1 cellular context compared by ENCODE assay signal in genomic region chr11:122439911-122440782, GRCh38.
A peak's percentile ranks its signal among the peaks of the same experiment; 100 is the strongest.
TF ChIP-seq lines count a peak whose summit lies in the region.

No MANE protein-coding gene starts in this region.

TF ChIP-seq in H1, 55 proteins besides CTCF, POLR2A, EP300 and RAD21:
- TF ChIP-seq CHD7 (IDR thresholded peaks at IDR 0.05; ENCODE audit: insufficient replicate concordance, low read length) (no peak), SP1 (IDR thresholded peaks at IDR 0.05; ENCODE audit: low read depth, low read length) (peak; percentile 35; the same call in 1 of the 2 replicates), KDM4A (IDR thresholded peaks at IDR 0.05; ENCODE audit: low read depth, low read length, severe bottlenecking) (peak; percentile 18), ATF2 (IDR thresholded peaks at IDR 0.05; ENCODE audit: low read length) (no peak), CEBPB (IDR thresholded peaks at IDR 0.05; ENCODE audit: low read depth, low read length) (peak; percentile 27; the same call in 1 of the 2 replicates), GABPA (IDR thresholded peaks at IDR 0.05; ENCODE audit: borderline replicate concordance, insufficient read depth, low read length) (no peak), POU5F1 (IDR thresholded peaks at IDR 0.05; ENCODE audit: low read depth, low read length) (no peak), MAX (IDR thresholded peaks at IDR 0.05) (no peak), CTBP2 (IDR thresholded peaks at IDR 0.05; ENCODE audit: borderline replicate concordance, insufficient read depth, insufficient read length, low read length) (no peak), HDAC2 (IDR thresholded peaks at IDR 0.05; ENCODE audit: borderline replicate concordance in 1 of 2, low read depth in 2 of 2, low read length in 2 of 2) (peak in 1 of 2 experiments; percentile 65; a peak in 1 of 4 replicates), RXRA (IDR thresholded peaks at IDR 0.05; ENCODE audit: insufficient read depth, low read depth, low read length) (0 out of 2 replicates have a peak, but pooled peaks have one; percentile 30), ASH2L (IDR thresholded peaks at IDR 0.05; ENCODE audit: low read length) (peak; percentile 97), TCF12 (IDR thresholded peaks at IDR 0.05; ENCODE audit: low read depth, low read length) (no peak), TEAD4 (IDR thresholded peaks at IDR 0.05; ENCODE audit: low read depth, low read length) (peak; percentile 79), USF2 (IDR thresholded peaks at IDR 0.05; ENCODE audit: low read length) (peak; percentile 23; the same call in 1 of the 2 replicates), JUN (IDR thresholded peaks at IDR 0.05; ENCODE audit: low read depth, low read length) (no peak), CBX8 (IDR thresholded peaks at IDR 0.05; ENCODE audit: borderline replicate concordance, low read depth, low read length) (no peak), FOSL1 (IDR thresholded peaks at IDR 0.05; ENCODE audit: insufficient read depth, low read depth, low read length) (no peak), TAF1 (IDR thresholded peaks at IDR 0.05; ENCODE audit: low read depth, low read length) (no peak), POLR2AphosphoS5 (IDR thresholded peaks at IDR 0.05; ENCODE audit: low read depth, low read length) (no peak), HDAC6 (IDR thresholded peaks at IDR 0.05; ENCODE audit: low read depth, low read length) (no peak), PHF8 (conservative IDR thresholded peaks at IDR 0.05; ENCODE audit: low read depth, low read length) (no peak), RBBP5 (IDR thresholded peaks at IDR 0.05; ENCODE audit: borderline replicate concordance, low read depth, low read length) (peak; percentile 82), JUND (IDR thresholded peaks at IDR 0.05; ENCODE audit: low read length) (no peak), KDM1A (IDR thresholded peaks at IDR 0.05; ENCODE audit: borderline replicate concordance, low read length) (peak; percentile 38; the same call in 1 of the 2 replicates)
